ENCODE assay signal across 9 cellular contexts in the genomic region with DNA sequence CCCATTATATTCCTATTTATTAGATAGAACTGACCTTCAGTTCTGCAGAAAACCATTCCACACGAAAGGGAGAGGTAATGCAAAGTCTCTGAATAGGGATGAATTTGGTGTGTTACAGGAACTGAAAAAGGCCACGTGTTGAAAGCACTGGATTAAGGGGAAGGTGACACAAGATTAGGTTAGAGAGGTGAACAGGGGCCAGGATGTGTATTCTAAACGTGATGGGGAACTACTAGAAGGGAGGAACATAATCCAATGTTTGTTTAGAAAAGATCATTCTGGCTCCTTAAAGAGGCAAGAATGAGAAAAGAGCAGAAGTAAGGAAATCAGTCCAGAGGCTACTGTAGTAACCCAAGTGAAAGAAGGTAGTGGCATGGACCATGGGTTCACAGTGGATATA. TPM values are rescaled to one million over a fixed set of nuclear protein-coding genes. Genes with fewer than 3 reads are reported as not detected.
A peak's percentile ranks its signal among the peaks of the same experiment; 100 is the strongest.
DNase-seq lines count a peak whose midpoint lies in the region; ATAC-seq and TF ChIP-seq lines count a peak whose summit lies in the region.
"Had no signal": no experiment of that assay in that cellular context is flagged by ENCODE, and none has a peak within 500 bp of the region (broad histone marks: within the 10 kb centered on the region; RNA-seq: fewer than 3 reads in every experiment).

No MANE protein-coding gene starts in this region.

- WGBS in heart right ventricle, 2 donors, result 18 to 21% methylated on average over 3 of the region's 3 CpGs
- 22 to 28% (median 23%) methylated on average over 3 of the region's 3 CpGs for WGBS in adrenal gland, 4 donors

- H3K27ac ChIP-seq in right atrium auricular region (peak overlapping the region; percentile 95 to 97), heart right ventricle (peak overlapping the region in 4 of 10 donors; percentile 89 to 97 (median 92)), RWPE2 (ENCODE audit: poor library complexity, severe bottlenecking) (no peak overlapping the region), upper lobe of right lung (peak overlapping the region; percentile 94), adrenal gland (peak overlapping the region in 1 of 5 donors; percentile 94)

- no peaks in the 10 kb centered on the region for H3K36me3 ChIP-seq in right atrium auricular region
- peaks cover 0 to 26% (median 0%) of the 10 kb centered on the region in 9 donors for H3K36me3 ChIP-seq in heart right ventricle
- H3K36me3 ChIP-seq in RWPE2 (ENCODE audit: low read depth), result peaks cover 25% of the 10 kb centered on the region
- H3K36me3 ChIP-seq in upper lobe of right lung, result peaks cover 7% of the 10 kb centered on the region
- no peaks in the 10 kb centered on the region for H3K36me3 ChIP-seq in adrenal gland (replicated peaks in 1 of 2)

- H3K9me3 ChIP-seq in right atrium auricular region (no peaks in the 10 kb centered on the region), heart right ventricle (no peaks in the 10 kb centered on the region), RWPE2 (ENCODE audit: severe bottlenecking) (no peaks in the 10 kb centered on the region), upper lobe of right lung (no peaks in the 10 kb centered on the region), adrenal gland (replicated peaks in 1 of 3) (no peaks in the 10 kb centered on the region)

- ATAC-seq in heart right ventricle (no peak), RWPE2 (ENCODE audit: low read depth) (no peak), upper lobe of right lung (no peak), GM21528 (IDR thresholded peaks at IDR 0.05; ENCODE audit: low FRiP score, unreplicated experiment) (no peak)

- no peaks in the 10 kb centered on the region for H3K27me3 ChIP-seq in right atrium auricular region
- H3K27me3 ChIP-seq in heart right ventricle, result no peaks in the 10 kb centered on the region
- H3K27me3 ChIP-seq in RWPE2 (ENCODE audit: insufficient read depth, poor library complexity, severe bottlenecking), result no peaks in the 10 kb centered on the region
- no peaks in the 10 kb centered on the region for H3K27me3 ChIP-seq in upper lobe of right lung
- H3K27me3 ChIP-seq in adrenal gland, result no peaks in the 10 kb centered on the region

- TF ChIP-seq POLR2A in adrenal gland (IDR thresholded peaks at IDR 0.05), result no peak

- H3K4me1 ChIP-seq in right atrium auricular region, result peaks cover 0 to 27% of the 10 kb centered on the region in 2 donors
- peaks cover 0 to 49% (median 22%) of the 10 kb centered on the region in 9 donors for H3K4me1 ChIP-seq in heart right ventricle
- peaks cover 10% of the 10 kb centered on the region for H3K4me1 ChIP-seq in RWPE2 (ENCODE audit: insufficient read depth, poor library complexity, severe bottlenecking)
- peaks cover 17% of the 10 kb centered on the region for H3K4me1 ChIP-seq in upper lobe of right lung
- peaks cover 5 to 31% of the 10 kb centered on the region in 2 donors for H3K4me1 ChIP-seq in adrenal gland (replicated peaks in 1 of 2)

- no peak for DNase-seq in right atrium auricular region (ENCODE audit: low spot score)
- no peak for DNase-seq in heart right ventricle
- no peak for DNase-seq in RWPE2 (ENCODE audit: low spot score)
- no peak for DNase-seq in foreskin fibroblast
- no peak for DNase-seq in upper lobe of right lung
- no peak for DNase-seq in adrenal gland
- no peak for DNase-seq in GM13977 (ENCODE audit: low spot score)
- DNase-seq: occipital lobe had no signal

- H3K4me3 ChIP-seq in right atrium auricular region (no peak overlapping the region), heart right ventricle (peak overlapping the region in 5 of 10 donors; percentile 71 to 84 (median 79)), RWPE2 (ENCODE audit: severe bottlenecking) (peak overlapping the region; percentile 55), foreskin fibroblast (ENCODE audit: low read depth in 1 of 2, low read length in 2 of 2) (peak overlapping the region; percentile 78 to 99), upper lobe of right lung (peak overlapping the region; percentile 80), adrenal gland (no peak overlapping the region)

- TF ChIP-seq CTCF in right atrium auricular region (IDR thresholded peaks at IDR 0.05) (no peak), heart right ventricle (IDR thresholded peaks at IDR 0.05) (no peak), RWPE2 (IDR thresholded peaks at IDR 0.05; ENCODE audit: poor library complexity, severe bottlenecking) (no peak), foreskin fibroblast (IDR thresholded peaks at IDR 0.05; ENCODE audit: low read depth, low read length) (no peak), upper lobe of right lung (IDR thresholded peaks at IDR 0.05) (no peak), adrenal gland (IDR thresholded peaks at IDR 0.05) (no peak), GM13977 (IDR thresholded peaks at IDR 0.05; ENCODE audit: extremely low read depth, insufficient read depth, missing control alignments) (no peak)

- in situ Hi-C loops in GM13977 (cut with MboI; ENCODE audit: low pct_unique_long_range_greater_than_20kb, low sequenced_read_pairs, unreplicated experiment), result loop anchor here (10.0 kb wide), 1 partner anchor 219 kb away; no protein-coding TSS in a partner anchor

- intact Hi-C loops in heart right ventricle (cut with DNase I), result loop anchor here (5.0 to 10.0 kb wide), 9 partner anchors 87 to 222 kb away; partner anchors contain the start of genes ZKSCAN4 (in 5 of the 10), NKAPL (in 4 of the 10), ZSCAN31 (in 2 of the 10) and ZSCAN9 (in 2 of the 10)
- intact Hi-C loops in upper lobe of right lung (cut with DNase I), result loop anchor here (10.0 kb wide), 1 partner anchor 219 kb away; no protein-coding TSS in a partner anchor
- intact Hi-C loops in adrenal gland (cut with DNase I), result loop anchor here in 1 of 2 donors (10.0 kb wide), 1 partner anchor 219 kb away; no protein-coding TSS in a partner anchor

RNA-seq across cellular contexts. Expression of gene ZKSCAN8, which starts 6.3 kb away (rescaled TPM):
- 10 to 100 TPM; 10.4 to 13.1 TPM for total RNA-seq in right atrium auricular region
- total RNA-seq in heart right ventricle, result 10 to 100 TPM; 11.8 to 18.5 (median 14.8) TPM
- 1 to 10 TPM; 2.7 to 4.2 TPM for polyA plus RNA-seq in heart right ventricle
- 20.9 TPM for total RNA-seq in upper lobe of right lung
- 10 to 100 TPM; 10.5 to 26.1 (median 19.7) TPM for total RNA-seq in adrenal gland
- polyA plus RNA-seq in adrenal gland, result 10 to 100 TPM in 1 of 3 donors, 1 to 10 TPM in 2; 3.5 to 18.9 (median 5.0) TPM

RNA-seq across cellular contexts. Expression of gene ZSCAN16, which starts 11.0 kb away (rescaled TPM):
- total RNA-seq in right atrium auricular region (1 to 10 TPM; 1.2 to 3.1 TPM), heart right ventricle (1 to 10 TPM; 1.4 to 3.3 (median 1.8) TPM), upper lobe of right lung (5.8 TPM), adrenal gland (1 to 10 TPM; 1.8 to 6.9 (median 4.2) TPM)
- polyA plus RNA-seq in heart right ventricle (1 to 10 TPM; 4.7 to 5.6 TPM), adrenal gland (1 to 10 TPM; 7.9 to 9.6 (median 8.3) TPM)

RNA-seq across cellular contexts. Expression of gene ZNF165, which starts 55.0 kb away (rescaled TPM):
- total RNA-seq in right atrium auricular region (1 to 10 TPM in 1 of 2 donors, under 1 TPM in 1; 0.47 to 1.1 TPM), heart right ventricle (under 1 TPM in 9 of 10 donors, not detected in 1; 0.27 to 0.69 (median 0.45) TPM), upper lobe of right lung (2.3 TPM), adrenal gland (1 to 10 TPM in 3 of 8 donors, under 1 TPM in 5; 0.56 to 3.9 (median 0.94) TPM)
- polyA plus RNA-seq in heart right ventricle (under 1 TPM; 0.49 to 0.51 TPM), adrenal gland (1 to 10 TPM in 1 of 3 donors, under 1 TPM in 2; 0.72 to 1.1 (median 0.98) TPM)

Comparison
In these comparisons a context has a peak if more than half of its experiments do, and no peak if none do; other contexts are left out.
1. H3K4me3 ChIP-seq: peak in RWPE2 (single experiment), foreskin fibroblast (2 of 2) and upper lobe of right lung (single experiment); none in right atrium auricular region (0 of 2) and adrenal gland (0 of 4).